8 cellular contexts compared by ENCODE assay signal in genomic region chr10:37976880-37977203, GRCh38. TPM values are rescaled to one million over a fixed set of nuclear protein-coding genes. Genes with fewer than 3 reads are reported as not detected.
DNase-seq lines count a peak whose midpoint lies in the region; ATAC-seq lines count a peak whose summit lies in the region.

No MANE protein-coding gene starts in this region.

- no peak overlapping the region for H2BK120ac ChIP-seq in mesendoderm (ENCODE audit: low read depth, low read length)

- H3K27me3 ChIP-seq in right cardiac atrium (ENCODE audit: control insufficient read depth, insufficient read depth) (no peaks in the 10 kb centered on the region), mesendoderm (ENCODE audit: insufficient read depth, low read length, poor library complexity) (no peaks in the 10 kb centered on the region), aorta (ENCODE audit: control insufficient read depth in 1 of 2, insufficient read depth in 2 of 2, low read length in 1 of 2) (no peaks in the 10 kb centered on the region)

- H4K5ac ChIP-seq in mesendoderm (ENCODE audit: low read length): no peak overlapping the region

- no peak overlapping the region for H2AK5ac ChIP-seq in mesendoderm (ENCODE audit: low read length)

- H3K36me3 ChIP-seq in mesendoderm (ENCODE audit: control insufficient read depth, insufficient read depth, low read length): no peaks in the 10 kb centered on the region
- H3K36me3 ChIP-seq in aorta (ENCODE audit: control insufficient read depth in 1 of 2, insufficient read depth in 2 of 2, low read length in 1 of 2): no peaks in the 10 kb centered on the region

- H3K18ac ChIP-seq in mesendoderm (ENCODE audit: low read length): no peak overlapping the region

- no peak overlapping the region for H3K23ac ChIP-seq in mesendoderm (ENCODE audit: low read length)

- H3K27ac ChIP-seq in right cardiac atrium (ENCODE audit: low read length) (peak overlapping the region; percentile 63), angular gyrus (ENCODE audit: low read depth, low read length) (peak overlapping the region; percentile 4), mesendoderm (ENCODE audit: low read depth, low read length) (no peak overlapping the region), aorta (ENCODE audit: low read depth in 1 of 2, low read length in 2 of 2) (peak overlapping the region in 1 of 2 donors; percentile 74)

- H3K4me1 ChIP-seq in right cardiac atrium (ENCODE audit: control insufficient read depth, insufficient read depth, low read length): no peaks in the 10 kb centered on the region
- H3K4me1 ChIP-seq in mesendoderm (ENCODE audit: control insufficient read depth, low read depth, low read length): no peaks in the 10 kb centered on the region
- H3K4me1 ChIP-seq in aorta (ENCODE audit: control insufficient read depth in 1 of 2, insufficient read depth in 2 of 2, low read length in 2 of 2): no peaks in the 10 kb centered on the region

- H3K4me3 ChIP-seq in right cardiac atrium (ENCODE audit: low read length) (peak overlapping the region; percentile 66), mesendoderm (ENCODE audit: low read length) (no peak overlapping the region), aorta (ENCODE audit: low read length in 2 of 2) (peak overlapping the region; percentile 69 to 93)

- no peaks in the 10 kb centered on the region for H3K9me3 ChIP-seq in right cardiac atrium (ENCODE audit: control insufficient read depth, low read length)
- H3K9me3 ChIP-seq in aorta (ENCODE audit: control insufficient read depth, low read length): no peaks in the 10 kb centered on the region

- no peak overlapping the region for H2BK5ac ChIP-seq in mesendoderm (ENCODE audit: low read length)

- DNase-seq in right cardiac atrium (no peak), Right ventricle myocardium superior (no peak), mesendoderm (no peak), aorta (no peak), LoVo (ENCODE audit: low spot score) (no peak), NCI-H146 treated with DMSO at 0.1 percent for 48 hours (lab: John Stamatoyannopoulos, UW; ENCODE audit: unreplicated experiment) (no peak)

- no peak overlapping the region for H3K4me2 ChIP-seq in mesendoderm (ENCODE audit: low read length)

- H3K79me1 ChIP-seq in mesendoderm (ENCODE audit: low read length): no peaks in the 10 kb centered on the region

- intact Hi-C loops in right cardiac atrium (cut with DNase I): loop anchor here in 2 of 4 donors (2.0 to 10.0 kb wide), 3 partner anchors 34 to 122 kb away; partner anchors contain the start of genes ZNF248 (in 1 of the 2), ZNF33A (in 1 of the 2) and ZNF37A (in 1 of the 2)
- intact Hi-C loops in Right ventricle myocardium superior (cut with DNase I): loop anchor here (2.0 to 10.0 kb wide), 2 partner anchors 34 to 122 kb away; partner anchors contain the start of genes ZNF248 and ZNF33A
- intact Hi-C loops in aorta (cut with DNase I): loop anchor here (2.0 to 5.0 kb wide), 6 partner anchors 34 to 120 kb away; partner anchors contain the start of genes ZNF248 (in 2 of the 2), ZNF33A (in 2 of the 2) and ZNF37A (in 2 of the 2)

- peak overlapping the region; percentile 5 for H3K9ac ChIP-seq in mesendoderm (ENCODE audit: low read length)

- ATAC-seq in right cardiac atrium (no peak), Right ventricle myocardium superior (ENCODE audit: poor library complexity) (no peak), aorta (ENCODE audit: low FRiP score) (no peak), HG02970 (IDR thresholded peaks at IDR 0.05; ENCODE audit: low FRiP score, unreplicated experiment) (no peak)

- WGBS in right cardiac atrium: 13% methylated on average over 9 of the region's 9 CpGs
- no CpG with 5 or more reads among the region's 9 CpGs for WGBS in mesendoderm (ENCODE audit: extremely low coverage, insufficient coverage, low lambda C conversion rate)
- 7 to 9% methylated on average over 9 of the region's 9 CpGs for WGBS in aorta, 2 donors

- no peaks in the 10 kb centered on the region for H3K79me2 ChIP-seq in mesendoderm (ENCODE audit: control insufficient read depth, insufficient read depth, low read length)

- H3K56ac ChIP-seq in mesendoderm (ENCODE audit: low read length): no peak overlapping the region

- no peak overlapping the region for H4K8ac ChIP-seq in mesendoderm (ENCODE audit: low read depth, low read length)

- no peak overlapping the region for H2BK15ac ChIP-seq in mesendoderm (replicated peaks; ENCODE audit: low read depth)

- H3K4ac ChIP-seq in mesendoderm (ENCODE audit: low read depth, low read length): no peak overlapping the region

RNA-seq across cellular contexts. Expression of gene ZNF25, which starts 0.4 kb away (rescaled TPM):
- total RNA-seq in right cardiac atrium (10 to 100 TPM; 20.6 to 24.8 (median 23.0) TPM), Right ventricle myocardium superior (15.9 TPM), aorta (10 to 100 TPM; 23.0 to 23.2 TPM)
- polyA plus RNA-seq in right cardiac atrium (8.0 TPM), aorta (10 to 100 TPM; 13.1 to 16.5 TPM)
- polyA plus RNA-seq in mesendoderm (2013, experiment 1 of 2): 0.48 TPM
- 0.43 TPM for polyA plus RNA-seq in mesendoderm (2013, experiment 2 of 2)

RNA-seq across cellular contexts. Expression of gene ZNF33A, which starts 33.6 kb away (rescaled TPM):
- total RNA-seq in right cardiac atrium: 10 to 100 TPM; 17.6 to 26.5 (median 25.2) TPM
- 9.5 TPM for polyA plus RNA-seq in right cardiac atrium
- total RNA-seq in Right ventricle myocardium superior: 19.1 TPM
- polyA plus RNA-seq in mesendoderm (2013, experiment 1 of 2): 23.9 TPM
- polyA plus RNA-seq in mesendoderm (2013, experiment 2 of 2): 23.6 TPM
- total RNA-seq in aorta: 10 to 100 TPM; 28.9 to 31.6 TPM
- 10 to 100 TPM; 10.2 to 10.8 TPM for polyA plus RNA-seq in aorta
